Comparison of ENCODE assay signal across 8 cellular contexts in genomic region chr2:36597532-36598377, GRCh38. TPM values are rescaled to one million over a fixed set of nuclear protein-coding genes. Genes with fewer than 3 reads are reported as not detected.
DNase-seq lines count a peak whose midpoint lies in the region; ATAC-seq, FAIRE-seq and TF ChIP-seq lines count a peak whose summit lies in the region.

Gene FEZ2, minus strand, starts transcription at chr2:36598168. Its CDS starts 26 bp downstream, at chr2:36598142.

- peaks cover 14% of the 10 kb centered on the region for H3K4me1 ChIP-seq in keratinocyte (ENCODE audit: control insufficient read depth, extremely low read depth, insufficient read depth, low read length)

- H3K27me3 ChIP-seq in AG04450 (ENCODE audit: control insufficient read depth, insufficient read depth, low read length) (no peaks in the 10 kb centered on the region), keratinocyte (ENCODE audit: control insufficient read depth, extremely low read depth, insufficient read depth, low read length) (no peaks in the 10 kb centered on the region)

- POLR2A ChIA-PET in AG04450 (lab: Yijun Ruan, JAX) = interaction anchor here (0.8 to 1.7 kb wide), 4 partner anchors 10 to 41 kb away, joined by 3 to 5 read pairs (median 4); no protein-coding TSS in a partner anchor

- peaks cover 48% of the 10 kb centered on the region for H3K79me2 ChIP-seq in keratinocyte (ENCODE audit: control insufficient read depth, insufficient read depth, low read length)

- ATAC-seq in GM18867 (IDR thresholded peaks at IDR 0.05; ENCODE audit: unreplicated experiment) (peak; percentile 100), HG03095 (IDR thresholded peaks at IDR 0.05; ENCODE audit: unreplicated experiment) (peak; percentile 99)

- peak within 1 kb of the TSS; percentile 79 for H3K9ac ChIP-seq in keratinocyte (ENCODE audit: control insufficient read depth, extremely low read depth, insufficient read depth, low read length)

- no peaks in the 10 kb centered on the region for H4K20me1 ChIP-seq in keratinocyte (ENCODE audit: control insufficient read depth, extremely low read depth, insufficient read depth, low read length)

- peak within 1 kb of the TSS; percentile 95 for H2AFZ ChIP-seq in keratinocyte (ENCODE audit: control insufficient read depth, low read length)

- CTCF ChIA-PET in AG04450 (lab: Charles Lee) = interaction anchor here (1.0 kb wide), 1 partner anchor 14 kb away, joined by 3 read pairs; no protein-coding TSS in a partner anchor

- DNase-seq in AG04450 (ENCODE audit: low read depth, low spot score) = peak; percentile 29
- DNase-seq in NCI-H2227 treated with DMSO at 0.1 percent for 48 hours (lab: John Stamatoyannopoulos, UW) = peak; percentile 66
- peak; percentile 78 for DNase-seq in activated CD4-positive, CD25-positive, alpha-beta regulatory T cell treated with anti-CD3 and anti-CD28 coated beads, Interleukin-2, amount 50 U/mL, for 72 hours
- DNase-seq in cerebellum (ENCODE audit: low spot score) = peak; percentile 86
- DNase-seq in keratinocyte (ENCODE audit: low read depth, low spot score) = no peak
- DNase-seq in stimulated activated CD4-positive, alpha-beta T cell treated with anti-CD3 and anti-CD28 coated beads, Interleukin-15, amount 100 ng/mL, for 24 hours = peak; percentile 86

- no peak for FAIRE-seq in keratinocyte (lab: Jason Lieb, UNC)

- dilution Hi-C loops in keratinocyte (cut with MboI; ENCODE audit: extremely low pct_ligation_motif_present, low sequenced_read_pairs) = no loop called here

- H3K36me3 ChIP-seq in keratinocyte (ENCODE audit: control insufficient read depth in 2 of 2, extremely low read depth in 1 of 2, insufficient read depth in 2 of 2, low read length in 2 of 2) = peaks cover 2 to 8% of the 10 kb centered on the region in 2 experiments

- TF ChIP-seq CTCF in AG04450 (IDR thresholded peaks at IDR 0.05; ENCODE audit: low read depth, low read length) (no peak), keratinocyte (optimal IDR thresholded peaks at IDR 0.05 in 1 of 3, IDR thresholded peaks at IDR 0.05 in 1 of 3, conservative IDR thresholded peaks at IDR 0.05 in 1 of 3; ENCODE audit: extremely low read depth in 1 of 3, insufficient read depth in 2 of 3, low read length in 3 of 3) (no peak)

- peak within 1 kb of the TSS; percentile 90 for H3K4me2 ChIP-seq in keratinocyte (ENCODE audit: control insufficient read depth, extremely low read depth, insufficient read depth, low read depth, low read length)

- H3K27ac ChIP-seq in AG04450 (ENCODE audit: low read depth, low read length) (peak within 1 kb of the TSS; percentile 47), keratinocyte (ENCODE audit: control insufficient read depth, insufficient read depth, low read length) (peak within 1 kb of the TSS; percentile 57)

- H3K9me1 ChIP-seq in keratinocyte (ENCODE audit: control insufficient read depth, extremely low read depth, insufficient read depth, low read length) = peaks cover 2% of the 10 kb centered on the region

- H3K4me3 ChIP-seq in AG04450 (ENCODE audit: low read depth, low read length) = peak within 1 kb of the TSS; percentile 88
- peak within 1 kb of the TSS; percentile 87 to 95 (median 92) for H3K4me3 ChIP-seq in keratinocyte (ENCODE audit: control insufficient read depth in 2 of 3, extremely low read depth in 1 of 3, insufficient read depth in 2 of 3, low read depth in 1 of 3, low read length in 3 of 3)

- no peaks in the 10 kb centered on the region for H3K9me3 ChIP-seq in AG04450 (ENCODE audit: control insufficient read depth, insufficient read depth, low read length)
- H3K9me3 ChIP-seq in keratinocyte (ENCODE audit: control insufficient read depth, low read depth, low read length) = no peaks in the 10 kb centered on the region

RNA-seq across cellular contexts. Expression of gene FEZ2, which starts in this region (rescaled TPM):
- polyA plus RNA-seq in AG04450 (2011; rRNA removed) (67.5 and 87.5 TPM in 2 replicates), keratinocyte (29.6 to 56.2 TPM (median 35.4 TPM) in 3 replicates)
- polyA minus RNA-seq in AG04450 (2011; rRNA and poly(A)+ RNA removed) = 14.1 and 29.1 TPM in 2 replicates
- 60.2 TPM for total RNA-seq in cerebellum
- 41.0 TPM for polyA plus RNA-seq in keratinocyte (2011; ENCODE audit: low read depth)
- polyA plus RNA-seq in keratinocyte (2011; cell fraction: cytosol; rRNA removed) = 29.9 and 48.5 TPM in 2 replicates
- polyA plus RNA-seq in keratinocyte (2011; cell fraction: nucleus; rRNA removed) = 29.6 and 36.7 TPM in 2 replicates
- polyA plus RNA-seq in keratinocyte (2012; ENCODE audit: low replicate concordance) = 26.4 and 40.9 TPM in 2 replicates
- 6.2 to 26.3 TPM (median 9.2 TPM) in 3 replicates for polyA minus RNA-seq in keratinocyte
- 12.5 TPM for polyA minus RNA-seq in keratinocyte (2011; cell fraction: cytosol; rRNA and poly(A)+ RNA removed)
- 9.7 and 21.7 TPM in 2 replicates for polyA minus RNA-seq in keratinocyte (2011; cell fraction: nucleus; rRNA and poly(A)+ RNA removed)
